Comparison of ENCODE assay signal across 8 cellular contexts in the genomic region with DNA sequence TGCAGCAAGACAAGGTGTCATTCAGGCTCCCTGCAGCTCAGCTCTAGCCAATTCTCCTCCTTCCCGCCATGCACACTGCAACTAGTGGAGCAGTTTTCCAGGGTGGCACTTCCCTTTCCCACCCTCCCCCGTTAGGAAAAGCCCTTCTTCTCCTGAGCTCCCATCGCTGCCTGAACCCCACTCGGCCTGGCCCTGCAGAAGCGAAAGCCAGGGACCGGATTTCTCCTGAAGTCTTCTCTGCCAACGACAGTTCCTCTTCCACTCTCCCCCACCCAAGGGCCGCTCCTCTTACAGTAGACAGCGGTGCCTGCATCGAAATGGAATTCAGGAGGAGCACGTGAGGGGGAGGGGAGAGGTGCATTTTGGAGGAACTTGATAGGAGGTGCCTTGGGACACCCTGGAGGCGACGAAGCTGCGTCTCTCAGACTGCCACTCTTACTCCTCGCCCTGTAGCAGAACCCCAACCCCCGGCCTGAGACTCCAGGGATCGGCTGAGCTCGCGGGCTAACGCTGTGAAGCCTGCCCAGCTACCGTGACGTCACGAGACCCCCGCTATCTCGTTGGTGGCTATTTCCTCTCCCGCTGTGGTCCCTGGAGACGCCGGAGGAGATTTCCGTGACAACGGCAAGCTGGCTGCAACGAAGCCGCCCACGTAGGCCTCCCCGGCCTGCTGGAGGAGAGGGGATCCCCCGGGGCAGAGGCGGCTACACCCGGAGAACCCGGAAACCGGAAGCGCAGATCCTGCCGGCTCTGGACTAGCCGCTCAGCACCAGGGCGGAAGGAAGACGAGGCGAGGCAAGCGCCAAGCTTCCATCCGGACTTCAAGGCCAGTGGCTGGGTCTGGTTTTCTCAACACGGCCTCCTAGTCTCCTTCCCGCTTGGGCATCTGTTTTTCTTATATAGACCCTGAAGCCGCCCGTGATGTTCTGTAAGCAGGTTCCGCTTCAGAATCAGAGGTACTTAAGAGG.
DNase-seq lines count a peak whose midpoint lies in the region; ATAC-seq and TF ChIP-seq lines count a peak whose summit lies in the region.

No MANE protein-coding gene starts in this region.

- DNase-seq in GM13976 (ENCODE audit: low spot score) = peak; percentile 96
- peak; percentile 79 for DNase-seq in NCI-H1436 treated with DMSO at 0.1 percent for 48 hours (lab: John Stamatoyannopoulos, UW)
- DNase-seq in T follicular helper cell (ENCODE audit: low read depth) = peak; percentile 92
- peak; percentile 93 for DNase-seq in amniotic epithelial cell (ENCODE audit: low read depth)
- DNase-seq in left cardiac atrium = peak; percentile 98
- DNase-seq in posterior vena cava (ENCODE audit: low spot score) = peak; percentile 99
- DNase-seq in ureter (ENCODE audit: low spot score) = peak; percentile 95

- in situ Hi-C loops in GM13976 (cut with MboI; ENCODE audit: low sequenced_read_pairs, unreplicated experiment) = no loop called here

- intact Hi-C loops in left cardiac atrium (cut with DNase I) (loop anchor here in 1 of 2 donors (5.0 kb wide), 1 partner anchor 111 kb away; the partner anchor contains the start of gene RALA), posterior vena cava (cut with DNase I) (no loop called here)

- no peak for TF ChIP-seq CTCF in GM13976 (IDR thresholded peaks at IDR 0.05; ENCODE audit: borderline replicate concordance, control extremely low read depth, extremely low read depth, insufficient read depth, missing control alignments)

- ATAC-seq in HG02852 (IDR thresholded peaks at IDR 0.05; ENCODE audit: unreplicated experiment) (peak; percentile 94), left cardiac atrium (peak; percentile 98)

Comparison
In these comparisons a context has a peak if more than half of its experiments do, and no peak if none do; other contexts are left out.
1. Peak in every context shown above with its lines: DNase-seq and ATAC-seq.